15 cellular contexts compared by ENCODE assay signal in genomic region chr4:112947616-112948015, GRCh38.
DNase-seq lines count a peak whose midpoint lies in the region; TF ChIP-seq lines count a peak whose summit lies in the region.
"Had no signal": no experiment of that assay in that cellular context is flagged by ENCODE, and none has a peak within 500 bp of the region (broad histone marks: within the 10 kb centered on the region; RNA-seq: fewer than 3 reads in every experiment).

No MANE protein-coding gene starts in this region.

- H3K27ac Mint-ChIP-seq in brain (peak overlapping the region in 3 of 5 experiments; percentile 0 to 15 (median 14)), glutamatergic neuron (ENCODE audit: unreplicated experiment) (peak overlapping the region; percentile 95)
- H3K27ac Mint-ChIP-seq: CD4-positive, CD25-positive, alpha-beta regulatory T cell; CD8-positive, alpha-beta T cell; HFFc6 had no signal

- H3K27me3 Mint-ChIP-seq in brain (no peaks in the 10 kb centered on the region), glutamatergic neuron (ENCODE audit: unreplicated experiment) (peaks cover 15% of the 10 kb centered on the region)

- H3K4me3 Mint-ChIP-seq in brain (no peak overlapping the region), glutamatergic neuron (ENCODE audit: unreplicated experiment) (peak overlapping the region; percentile 84)
- H3K4me3 Mint-ChIP-seq: CD4-positive, CD25-positive, alpha-beta regulatory T cell; CD8-positive, alpha-beta T cell; HFFc6 had no signal

- H3K4me1 Mint-ChIP-seq in brain (peaks cover 46% of the 10 kb centered on the region), glutamatergic neuron (ENCODE audit: low read depth, unreplicated experiment) (peaks cover 75% of the 10 kb centered on the region)

- DNase-seq in glutamatergic neuron (no peak), superior temporal gyrus (ENCODE audit: extremely low spot score) (peak; percentile 66), NCI-H1105 (lab: John Stamatoyannopoulos, UW) (no peak), SW 1271 (lab: John Stamatoyannopoulos, UW) (no peak)
- DNase-seq in stimulated activated CD4-positive, alpha-beta T cell treated with anti-CD3 and anti-CD28 coated beads, Interleukin-1b, Interleukin-23, amount 100 ng/mL, for 48 hours: no peak
- DNase-seq: C1 segment of cervical spinal cord; Caco-2; CD4-positive, CD25-positive, alpha-beta regulatory T cell; CD8-positive, alpha-beta T cell; DMS153; DND-41; GOT3; HFFc6 had no signal

- peaks cover 8% of the 10 kb centered on the region for H3K36me3 Mint-ChIP-seq in brain
- peaks cover 5% of the 10 kb centered on the region for H3K36me3 Mint-ChIP-seq in glutamatergic neuron (ENCODE audit: unreplicated experiment)
- H3K36me3 Mint-ChIP-seq: CD4-positive, CD25-positive, alpha-beta regulatory T cell; CD8-positive, alpha-beta T cell had no signal

- H3K27ac ChIP-seq in angular gyrus (ENCODE audit: low read depth, low read length): peak overlapping the region; percentile 22

- peaks cover 0 to 4% (median 0%) of the 10 kb centered on the region in 5 experiments for H3K9me3 Mint-ChIP-seq in brain
- peaks cover 20% of the 10 kb centered on the region for H3K9me3 Mint-ChIP-seq in glutamatergic neuron (ENCODE audit: unreplicated experiment)
- H3K9me3 Mint-ChIP-seq: CD4-positive, CD25-positive, alpha-beta regulatory T cell; CD8-positive, alpha-beta T cell; HFFc6 had no signal

- TF ChIP-seq CTCF in brain (conservative IDR thresholded peaks at IDR 0.05) (no peak), glutamatergic neuron (IDR thresholded peaks at IDR 0.05; ENCODE audit: partially characterized antibody, unreplicated experiment) (no peak)
